In genomic region chr12:110577717-110578521, GRCh38 we compare ENCODE assay signal across 8 cellular contexts. TPM values are rescaled to one million over a fixed set of nuclear protein-coding genes. Genes with fewer than 3 reads are reported as not detected.
DNase-seq lines count a peak whose midpoint lies in the region; ATAC-seq and TF ChIP-seq lines count a peak whose summit lies in the region.

No MANE protein-coding gene starts in this region.

- no peak for TF ChIP-seq POLR2A in spleen (IDR thresholded peaks at IDR 0.05)

- ATAC-seq in HG03469 (IDR thresholded peaks at IDR 0.05; ENCODE audit: unreplicated experiment) (peak; percentile 23), activated B cell treated with CpG ODN at 0.5 μM for 24 hours (ENCODE audit: low read depth) (peak; percentile 12), GM18519 (IDR thresholded peaks at IDR 0.05; ENCODE audit: low FRiP score, unreplicated experiment) (no peak)

- peak overlapping the region; percentile 29 for H3K9ac ChIP-seq in fibroblast of lung (ENCODE audit: insufficient read depth, low read length)

- H3K9me3 ChIP-seq in fibroblast of lung (ENCODE audit: control insufficient read depth, insufficient read depth, low read depth, low read length) (no peaks in the 10 kb centered on the region), spleen (peaks cover 0 to 8% (median 4%) of the 10 kb centered on the region in 8 donors)

- no peaks in the 10 kb centered on the region for H3K27me3 ChIP-seq in fibroblast of lung (ENCODE audit: control insufficient read depth, insufficient read depth, low read length)
- H3K27me3 ChIP-seq in spleen (replicated peaks in 1 of 7) = no peaks in the 10 kb centered on the region

- intact Hi-C loops in activated B cell treated with CpG ODN at 0.5 μM for 24 hours (cut with micrococcal nuclease) (loop anchor here (1.0 to 5.0 kb wide), 3 partner anchors 12 to 36 kb away; no protein-coding TSS in a partner anchor), spleen (cut with DNase I; ENCODE audit: low total_unique reads) (no loop called here)

- H3K27ac Mint-ChIP-seq in activated B cell treated with CpG ODN at 0.5 μM for 24 hours (peak overlapping the region; percentile 84), nephron progenitor cell (no peak overlapping the region)

- POLR2A ChIA-PET in activated B cell treated with CpG ODN at 0.5 μM for 24 hours (lab: Charles Lee) = interaction anchor here (0.6 to 4.5 kb wide), 6 partner anchors 10 to 1102 kb away, joined by 4 to 50 read pairs (median 6); no protein-coding TSS in a partner anchor

- WGBS in spleen, 5 donors = 28 to 45% (median 36%) methylated on average over 7 of the region's 7 CpGs

- CTCF ChIA-PET in activated B cell treated with CpG ODN at 0.5 μM for 24 hours (lab: Charles Lee) = no interaction called here

- H3K4me1 ChIP-seq in fibroblast of lung (ENCODE audit: control insufficient read depth, extremely low read depth, insufficient read depth, low read length) (peaks cover 8% of the 10 kb centered on the region), spleen (peaks cover 43 to 96% (median 82%) of the 10 kb centered on the region in 6 donors)

- peaks cover 59% of the 10 kb centered on the region for H3K79me2 ChIP-seq in fibroblast of lung (ENCODE audit: control insufficient read depth, insufficient read depth, low read length)

- no peaks in the 10 kb centered on the region for H4K20me1 ChIP-seq in fibroblast of lung (ENCODE audit: control insufficient read depth, extremely low read depth, insufficient read depth, low read length)

- H3K4me3 Mint-ChIP-seq in activated B cell treated with CpG ODN at 0.5 μM for 24 hours (peak overlapping the region; percentile 47), nephron progenitor cell (no peak overlapping the region)

- no peaks in the 10 kb centered on the region for H3K27me3 Mint-ChIP-seq in activated B cell treated with CpG ODN at 0.5 μM for 24 hours
- peaks cover 9% of the 10 kb centered on the region for H3K27me3 Mint-ChIP-seq in nephron progenitor cell (ENCODE audit: low read depth, poor library complexity)

- H3K9me3 Mint-ChIP-seq in activated B cell treated with CpG ODN at 0.5 μM for 24 hours = peaks cover 2% of the 10 kb centered on the region
- peaks cover 6% of the 10 kb centered on the region for H3K9me3 Mint-ChIP-seq in nephron progenitor cell

- H3K36me3 ChIP-seq in fibroblast of lung (ENCODE audit: control insufficient read depth, insufficient read depth, low read length) (no peaks in the 10 kb centered on the region), spleen (peaks cover 0 to 4% (median 0%) of the 10 kb centered on the region in 6 donors)

- H3K4me1 Mint-ChIP-seq in activated B cell treated with CpG ODN at 0.5 μM for 24 hours (peaks cover 70% of the 10 kb centered on the region), nephron progenitor cell (peaks cover 19% of the 10 kb centered on the region)

- peak overlapping the region; percentile 97 for H3K27ac ChIP-seq in fibroblast of lung (ENCODE audit: insufficient read depth, low read length)
- H3K27ac ChIP-seq in spleen = peak overlapping the region in 7 of 8 donors; percentile 58 to 82 (median 74)

- H3K4me3 ChIP-seq in fibroblast of lung (replicated peaks in 1 of 4; ENCODE audit: control extremely low read depth in 1 of 4, insufficient read depth in 1 of 4, low read depth in 3 of 4, low read length in 4 of 4) (peak overlapping the region; percentile 13 to 35 (median 27)), spleen (peak overlapping the region in 1 of 8 donors; percentile 31)

- no peak overlapping the region for H2AFZ ChIP-seq in fibroblast of lung (ENCODE audit: low read length)

- peak overlapping the region; percentile 74 for H3K4me2 ChIP-seq in fibroblast of lung (ENCODE audit: extremely low read depth, insufficient read depth, low read length)

- H3K36me3 Mint-ChIP-seq in activated B cell treated with CpG ODN at 0.5 μM for 24 hours (ENCODE audit: low read depth) (peaks cover 17% of the 10 kb centered on the region), nephron progenitor cell (ENCODE audit: low read depth) (peaks cover 11% of the 10 kb centered on the region)

- peak; percentile 82 for DNase-seq in EH (ENCODE audit: low read depth)
- no peak for DNase-seq in activated B cell treated with CpG ODN at 0.5 μM for 24 hours
- DNase-seq in fibroblast of lung (ENCODE audit: low read depth in 2 of 2) = peak; percentile 91 to 93
- DNase-seq in spleen = no peak
- no peak for DNase-seq in nephron progenitor cell
- no peak for DNase-seq in NCI-H524 (lab: John Stamatoyannopoulos, UW)

- no peak for TF ChIP-seq CTCF in activated B cell treated with CpG ODN at 0.5 μM for 24 hours (IDR thresholded peaks at IDR 0.05)
- TF ChIP-seq CTCF in fibroblast of lung (conservative IDR thresholded peaks at IDR 0.05 in 1 of 2, IDR thresholded peaks at IDR 0.05 in 1 of 2; ENCODE audit: low read depth in 1 of 2, low read length in 2 of 2) = no peak
- no peak for TF ChIP-seq CTCF in spleen (IDR thresholded peaks at IDR 0.05 in 8 of 11, conservative IDR thresholded peaks at IDR 0.05 in 3 of 11)
- no peak for TF ChIP-seq CTCF in nephron progenitor cell (IDR thresholded peaks at IDR 0.05)

RNA-seq across cellular contexts. Expression of gene PPTC7, which starts 5.2 kb away (rescaled TPM):
- 34.5 and 40.8 TPM in 2 replicates for total RNA-seq in activated B cell treated with CpG ODN at 0.5 μM for 24 hours
- total RNA-seq in fibroblast of lung = 4.9 and 6.9 TPM in 2 replicates
- polyA plus RNA-seq in fibroblast of lung = 9.4 and 12.5 TPM in 2 replicates
- polyA plus RNA-seq in fibroblast of lung (2012) = 6.5 and 7.9 TPM in 2 replicates
- polyA minus RNA-seq in fibroblast of lung (ENCODE audit: low replicate concordance) = 4.2 and 13.4 TPM in 2 replicates
- 10 to 100 TPM; 20.1 to 27.3 (median 26.5) TPM for total RNA-seq in spleen
- polyA plus RNA-seq in spleen = 1 to 10 TPM; 7.5 to 9.9 (median 8.3) TPM

RNA-seq across cellular contexts. Expression of gene TCTN1, which starts 36.0 kb away (rescaled TPM):
- 22.4 and 29.5 TPM in 2 replicates for total RNA-seq in activated B cell treated with CpG ODN at 0.5 μM for 24 hours
- 24.9 and 27.4 TPM in 2 replicates for total RNA-seq in fibroblast of lung
- polyA plus RNA-seq in fibroblast of lung = 20.3 and 25.0 TPM in 2 replicates
- 20.8 and 24.8 TPM in 2 replicates for polyA plus RNA-seq in fibroblast of lung (2012)
- 10.3 and 29.6 TPM in 2 replicates for polyA minus RNA-seq in fibroblast of lung (ENCODE audit: low replicate concordance)
- total RNA-seq in spleen = 10 to 100 TPM; 14.8 to 30.8 (median 24.5) TPM
- 10 to 100 TPM in 2 of 3 donors, 1 to 10 TPM in 1; 8.4 to 21.0 (median 14.7) TPM for polyA plus RNA-seq in spleen

Comparison
In these comparisons a context has a peak if more than half of its experiments do, and no peak if none do; other contexts are left out.
1. DNase-seq: peak in EH (single experiment) and fibroblast of lung (2 of 2); none in activated B cell treated with CpG ODN at 0.5 μM for 24 hours (single experiment), spleen (single experiment), nephron progenitor cell (single experiment) and NCI-H524 (0 of 2).